Comparison of ENCODE assay signal across 13 cellular contexts in genomic region chr14:92459479-92460421, GRCh38. TPM values are rescaled to one million over a fixed set of nuclear protein-coding genes. Genes with fewer than 3 reads are reported as not detected.
DNase-seq lines count a peak whose midpoint lies in the region; ATAC-seq and TF ChIP-seq lines count a peak whose summit lies in the region.
"Had no signal": no experiment of that assay in that cellular context is flagged by ENCODE, and none has a peak within 500 bp of the region (broad histone marks: within the 10 kb centered on the region; RNA-seq: fewer than 3 reads in every experiment).

No MANE protein-coding gene starts in this region.

- 61 to 70% methylated on average over 18 to 23 of the region's 23 CpGs for WGBS in body of pancreas, 2 donors

- H3K4me3 ChIP-seq in body of pancreas (no peak overlapping the region), skeletal muscle tissue (ENCODE audit: low read length in 3 of 3) (no peak overlapping the region)
- H3K4me3 ChIP-seq: K562, SK-N-MC had no signal

- H3K4me1 ChIP-seq in body of pancreas: no peaks in the 10 kb centered on the region
- peaks cover 11 to 19% (median 15%) of the 10 kb centered on the region in 3 donors for H3K4me1 ChIP-seq in skeletal muscle tissue (ENCODE audit: control insufficient read depth in 3 of 3, insufficient read depth in 3 of 3, low read length in 3 of 3)

- H3K36me3 Mint-ChIP-seq in immature natural killer cell: no peaks in the 10 kb centered on the region
- H3K36me3 Mint-ChIP-seq in activated T-helper 17 cell treated with anti-CD3 and anti-CD28 coated beads, Interleukin-2, amount 50 U/mL, for 72 hours (ENCODE audit: low read depth): no peaks in the 10 kb centered on the region
- H3K36me3 Mint-ChIP-seq: activated CD4-positive, alpha-beta memory T cell treated with anti-CD3 and anti-CD28 coated beads for 36 hours; memory B cell had no signal

- peaks cover 40 to 42% of the 10 kb centered on the region in 2 donors for H3K4me1 Mint-ChIP-seq in immature natural killer cell
- peaks cover 6% of the 10 kb centered on the region for H3K4me1 Mint-ChIP-seq in activated T-helper 17 cell treated with anti-CD3 and anti-CD28 coated beads, Interleukin-2, amount 50 U/mL, for 72 hours

- peak overlapping the region in 1 of 5 donors; percentile 29 for H3K4me3 Mint-ChIP-seq in immature natural killer cell
- no peak overlapping the region for H3K4me3 Mint-ChIP-seq in activated T-helper 17 cell treated with anti-CD3 and anti-CD28 coated beads, Interleukin-2, amount 50 U/mL, for 72 hours
- H3K4me3 Mint-ChIP-seq: activated CD4-positive, alpha-beta memory T cell treated with anti-CD3 and anti-CD28 coated beads for 36 hours; memory B cell had no signal

- H3K27ac ChIP-seq in body of pancreas (no peak overlapping the region), skeletal muscle tissue (ENCODE audit: low read depth, low read length) (peak overlapping the region; percentile 28)
- H3K27ac ChIP-seq: 22Rv1, SK-N-MC had no signal

- TF ChIP-seq POLR2A in body of pancreas (IDR thresholded peaks at IDR 0.05): no peak

- intact Hi-C loops in body of pancreas (cut with DNase I): no loop called here

- H3K27me3 ChIP-seq in body of pancreas (no peaks in the 10 kb centered on the region), skeletal muscle tissue (ENCODE audit: control insufficient read depth in 3 of 3, insufficient read depth in 3 of 3, low read length in 3 of 3) (no peaks in the 10 kb centered on the region)

- H3K27ac Mint-ChIP-seq in immature natural killer cell: peak overlapping the region; percentile 84 to 97 (median 94)
- no peak overlapping the region for H3K27ac Mint-ChIP-seq in activated T-helper 17 cell treated with anti-CD3 and anti-CD28 coated beads, Interleukin-2, amount 50 U/mL, for 72 hours
- H3K27ac Mint-ChIP-seq: activated CD4-positive, alpha-beta memory T cell treated with anti-CD3 and anti-CD28 coated beads for 36 hours; memory B cell had no signal

- H3K27me3 Mint-ChIP-seq in immature natural killer cell (ENCODE audit: low read depth in 3 of 3): peaks cover 3 to 9% (median 6%) of the 10 kb centered on the region in 3 donors
- H3K27me3 Mint-ChIP-seq in activated T-helper 17 cell treated with anti-CD3 and anti-CD28 coated beads, Interleukin-2, amount 50 U/mL, for 72 hours: peaks cover 5% of the 10 kb centered on the region
- H3K27me3 Mint-ChIP-seq: activated CD4-positive, alpha-beta memory T cell treated with anti-CD3 and anti-CD28 coated beads for 36 hours had no signal

- H3K9me3 ChIP-seq in body of pancreas: no peaks in the 10 kb centered on the region
- H3K9me3 ChIP-seq in skeletal muscle tissue (ENCODE audit: control insufficient read depth in 3 of 3, low read length in 3 of 3): no peaks in the 10 kb centered on the region

- H3K36me3 ChIP-seq in body of pancreas (replicated peaks in 1 of 2; ENCODE audit: insufficient read depth in 1 of 2, low read depth in 2 of 2) (no peaks in the 10 kb centered on the region), skeletal muscle tissue (ENCODE audit: control insufficient read depth in 3 of 3, insufficient read depth in 3 of 3, low read length in 3 of 3) (no peaks in the 10 kb centered on the region)

- DNase-seq in NCI-H1417 (lab: John Stamatoyannopoulos, UW) (peak in 2 of 3 experiments; percentile 7 to 31), NCI-H1417 treated with DMSO at 0.1 percent for 48 hours (lab: John Stamatoyannopoulos, UW) (no peak), body of pancreas (no peak), immature natural killer cell (no peak), mucosa of gallbladder (ENCODE audit: low spot score) (no peak)
- no peak for DNase-seq in effector CD4-positive, alpha-beta T cell
- DNase-seq: activated CD4-positive, alpha-beta memory T cell treated with anti-CD3 and anti-CD28 coated beads for 36 hours had no signal

- H3K9me3 Mint-ChIP-seq in immature natural killer cell: no peaks in the 10 kb centered on the region
- H3K9me3 Mint-ChIP-seq in activated T-helper 17 cell treated with anti-CD3 and anti-CD28 coated beads, Interleukin-2, amount 50 U/mL, for 72 hours: no peaks in the 10 kb centered on the region
- H3K9me3 Mint-ChIP-seq: activated CD4-positive, alpha-beta memory T cell treated with anti-CD3 and anti-CD28 coated beads for 36 hours; memory B cell had no signal

- no peak for TF ChIP-seq CTCF in body of pancreas (IDR thresholded peaks at IDR 0.05)

- peak overlapping the region in 1 of 3 donors; percentile 33 for H3K9ac ChIP-seq in skeletal muscle tissue (ENCODE audit: low read depth in 1 of 3, low read length in 3 of 3)

- ATAC-seq in body of pancreas: peak; percentile 43
- ATAC-seq in activated T-helper 17 cell treated with anti-CD3 and anti-CD28 coated beads, Interleukin-2, amount 50 U/mL, for 72 hours (replicated peaks): no peak
- ATAC-seq: K562 had no signal

RNA-seq across cellular contexts. Expression of gene RIN3, which starts 53.8 kb away (rescaled TPM):
- 1 to 10 TPM; 2.6 to 3.3 TPM for total RNA-seq in body of pancreas
- 100 to 1,000 TPM in 1 of 3 donors, 10 to 100 TPM in 2; 38.8 to 131 (median 60.1) TPM for polyA plus RNA-seq in immature natural killer cell
- total RNA-seq in skeletal muscle tissue: 4.7 TPM
- total RNA-seq in mucosa of gallbladder: 33.7 TPM
- total RNA-seq in activated T-helper 17 cell treated with anti-CD3 and anti-CD28 coated beads, Interleukin-2, amount 50 U/mL, for 72 hours: 10 to 100 TPM; 14.1 to 24.1 TPM

Comparison
In these comparisons a context has a peak if more than half of its experiments do, and no peak if none do; other contexts are left out.
1. DNase-seq: peak in NCI-H1417 (2 of 3); none in NCI-H1417 treated with DMSO at 0.1 percent for 48 hours (single experiment), body of pancreas (0 of 4), immature natural killer cell (0 of 3), mucosa of gallbladder (single experiment) and effector CD4-positive, alpha-beta T cell (single experiment).